In genomic region chr12:24172031-24172772, GRCh38 we compare ENCODE assay signal across 11 cellular contexts.
DNase-seq lines count a peak whose midpoint lies in the region; ATAC-seq and TF ChIP-seq lines count a peak whose summit lies in the region.
"Had no signal": no experiment of that assay in that cellular context is flagged by ENCODE, and none has a peak within 500 bp of the region (broad histone marks: within the 10 kb centered on the region; RNA-seq: fewer than 3 reads in every experiment).

No MANE protein-coding gene starts in this region.

- peaks cover 0 to 7% (median 2%) of the 10 kb centered on the region in 7 donors for H3K9me3 Mint-ChIP-seq in CD14-positive monocyte
- H3K9me3 Mint-ChIP-seq: activated T-helper 1 cell treated with anti-CD3 and anti-CD28 coated beads, Interleukin-12 subunit alpha, Interleukin-12 subunit beta, Interleukin-2, Interleukin-4 antibody, amounts not matched to agents 30 ng/mL and 10 ng/mL and 1 ng/mL, durations not matched to agents 14 hours and 24 hours and 36 hours had no signal

- H3K4me1 ChIP-seq in PC-3 (ENCODE audit: insufficient read depth, low read length), result no peaks in the 10 kb centered on the region

- DNase-seq in CD14-positive monocyte (ENCODE audit: low spot score), result no peak
- peak; percentile 31 to 38 for DNase-seq in NOMO-1 (lab: John Stamatoyannopoulos, UW; ENCODE audit: unreplicated experiment in 2 of 2)
- DNase-seq in SHP77 treated with DMSO at 0.1 percent for 48 hours (lab: John Stamatoyannopoulos, UW), result no peak
- DNase-seq in mucosa of gallbladder (ENCODE audit: low spot score), result no peak
- DNase-seq in PC-3, result no peak
- DNase-seq in activated CD4-positive, alpha-beta T cell treated with anti-CD3 and anti-CD28 coated beads, Interleukin-2, amount 50 U/mL, for 48 hours, result no peak
- DNase-seq: ACHN had no signal

- CTCF ChIA-PET in PC-3 (lab: Charles Lee), result no interaction called here

- H3K27ac Mint-ChIP-seq in CD14-positive monocyte, result peak overlapping the region in 4 of 7 donors; percentile 34 to 79 (median 60)
- H3K27ac Mint-ChIP-seq: activated T-helper 1 cell treated with anti-CD3 and anti-CD28 coated beads, Interleukin-12 subunit alpha, Interleukin-12 subunit beta, Interleukin-2, Interleukin-4 antibody, amounts not matched to agents 30 ng/mL and 10 ng/mL and 1 ng/mL, durations not matched to agents 14 hours and 24 hours and 36 hours; stimulated activated naive CD8-positive, alpha-beta T cell treated with anti-CD3 and anti-CD28 coated beads, Interleukin-15, Interleukin-2, amounts not matched to agents 100 ng/mL and 50 ng/mL, for 24 hours had no signal

- no peaks in the 10 kb centered on the region for H4K20me1 ChIP-seq in PC-3 (ENCODE audit: low read length)

- H3K36me3 Mint-ChIP-seq in CD14-positive monocyte, result no peaks in the 10 kb centered on the region

- peak; percentile 82 for ATAC-seq in GM19438 (IDR thresholded peaks at IDR 0.05; ENCODE audit: low read depth, unreplicated experiment)
- ATAC-seq in HG02943 (IDR thresholded peaks at IDR 0.05; ENCODE audit: low read depth, unreplicated experiment), result peak; percentile 58
- ATAC-seq in PC-3, result no peak

- no peak overlapping the region for H3K4me3 ChIP-seq in PC-3 (ENCODE audit: low read length)

- peak overlapping the region; percentile 37 to 79 for H3K4me3 Mint-ChIP-seq in CD14-positive monocyte
- H3K4me3 Mint-ChIP-seq: activated T-helper 1 cell treated with anti-CD3 and anti-CD28 coated beads, Interleukin-12 subunit alpha, Interleukin-12 subunit beta, Interleukin-2, Interleukin-4 antibody, amounts not matched to agents 30 ng/mL and 10 ng/mL and 1 ng/mL, durations not matched to agents 14 hours and 24 hours and 36 hours; stimulated activated naive CD8-positive, alpha-beta T cell treated with anti-CD3 and anti-CD28 coated beads, Interleukin-15, Interleukin-2, amounts not matched to agents 100 ng/mL and 50 ng/mL, for 24 hours had no signal

- no peaks in the 10 kb centered on the region for H3K79me2 ChIP-seq in PC-3 (ENCODE audit: low read length)

- no peaks in the 10 kb centered on the region for H3K9me3 ChIP-seq in PC-3 (ENCODE audit: low read length)

- H3K4me1 Mint-ChIP-seq in CD14-positive monocyte, result peaks cover 11% of the 10 kb centered on the region

- BruUV-seq in PC-3 (replicated peaks; lab: Mats Ljungman, UMichigan), result no TSS peak

- POLR2A ChIA-PET in PC-3 (lab: Charles Lee; ENCODE audit: unreplicated experiment), result no interaction called here

- no peaks in the 10 kb centered on the region for H3K9me2 ChIP-seq in PC-3 (replicated peaks; ENCODE audit: low read length)

- intact Hi-C loops in CD14-positive monocyte (cut with micrococcal nuclease), result no loop called here
- intact Hi-C loops in PC-3 (cut with micrococcal nuclease), result no loop called here

- H3F3A ChIP-seq in PC-3 (ENCODE audit: low read length, unreplicated experiment), result no peaks in the 10 kb centered on the region

- H3K27me3 ChIP-seq in PC-3 (ENCODE audit: low read length), result peaks cover 13% of the 10 kb centered on the region

- H3K36me3 ChIP-seq in PC-3 (ENCODE audit: low read depth, low read length), result no peaks in the 10 kb centered on the region

- no peak overlapping the region for H3K27ac ChIP-seq in PC-3 (ENCODE audit: low read length)

- H3K4me2 ChIP-seq in PC-3 (ENCODE audit: low read length), result no peak overlapping the region

- TF ChIP-seq CTCF in CD14-positive monocyte (IDR thresholded peaks at IDR 0.05) (no peak), PC-3 (conservative IDR thresholded peaks at IDR 0.05; ENCODE audit: low read depth, low read length) (no peak)

- H3K27me3 Mint-ChIP-seq in CD14-positive monocyte (ENCODE audit: low read depth in 3 of 3), result peaks cover 0 to 2% (median 0%) of the 10 kb centered on the region in 3 donors
- H3K27me3 Mint-ChIP-seq: stimulated activated naive CD8-positive, alpha-beta T cell treated with anti-CD3 and anti-CD28 coated beads, Interleukin-15, Interleukin-2, amounts not matched to agents 100 ng/mL and 50 ng/mL, for 24 hours had no signal

- no peak overlapping the region for H3K9ac ChIP-seq in PC-3 (ENCODE audit: low read length)

- no peak overlapping the region for H2AFZ ChIP-seq in PC-3 (ENCODE audit: low read length)

Comparison
In these comparisons a context has a peak if more than half of its experiments do, and no peak if none do; other contexts are left out.
1. DNase-seq: peak in NOMO-1 (2 of 2); none in CD14-positive monocyte (single experiment), SHP77 treated with DMSO at 0.1 percent for 48 hours (single experiment), mucosa of gallbladder (single experiment), PC-3 (single experiment) and activated CD4-positive, alpha-beta T cell treated with anti-CD3 and anti-CD28 coated beads, Interleukin-2, amount 50 U/mL, for 48 hours (0 of 2).